Comparison of ENCODE assay signal across 19 cellular contexts in the genomic region with DNA sequence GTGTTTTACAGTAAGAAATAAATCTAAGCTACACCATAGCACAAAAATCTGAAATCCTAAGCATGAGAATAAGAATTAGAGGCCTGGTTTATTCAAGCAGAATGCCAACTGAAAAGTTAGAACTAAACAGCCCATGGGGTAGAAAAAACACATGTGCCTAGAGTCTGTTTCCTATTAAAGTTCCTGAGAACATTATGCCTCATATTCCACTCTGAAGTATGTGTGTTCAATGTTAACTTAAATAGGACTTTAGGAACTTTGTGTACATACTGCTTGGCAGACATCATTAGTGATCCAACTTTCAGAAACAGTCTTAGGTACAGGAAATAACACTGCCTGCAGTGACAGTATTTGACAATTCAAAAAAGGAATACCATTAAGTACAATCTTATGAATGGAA. TPM values are rescaled to one million over a fixed set of nuclear protein-coding genes. Genes with fewer than 3 reads are reported as not detected.
A peak's percentile ranks its signal among the peaks of the same experiment; 100 is the strongest.
DNase-seq lines count a peak whose midpoint lies in the region; ATAC-seq and TF ChIP-seq lines count a peak whose summit lies in the region.
"Had no signal": no experiment of that assay in that cellular context is flagged by ENCODE, and none has a peak within 500 bp of the region (broad histone marks: within the 10 kb centered on the region; RNA-seq: fewer than 3 reads in every experiment).

No MANE protein-coding gene starts in this region.

- H3K4me1 ChIP-seq in SK-N-SH (ENCODE audit: control insufficient read depth in 1 of 2, insufficient read depth in 2 of 2, low read depth in 1 of 2, low read length in 1 of 2) (no peaks in the 10 kb centered on the region; a peak in 1 of 4 replicates), transverse colon (no peaks in the 10 kb centered on the region)
- H3K4me1 ChIP-seq: HAP-1 had no signal

- H3K79me2 ChIP-seq in SK-N-SH (ENCODE audit: insufficient read depth): no peaks in the 10 kb centered on the region

- H3K4me2 ChIP-seq in SK-N-SH: peak overlapping the region; percentile 27; the same call in 1 of the 2 replicates

- no peaks in the 10 kb centered on the region for H3K9me3 ChIP-seq in SK-N-SH
- no peaks in the 10 kb centered on the region for H3K9me3 ChIP-seq in transverse colon
- H3K9me3 ChIP-seq: HAP-1, MG63, SJSA1 had no signal

- H3K4me3 ChIP-seq in AG04449 (ENCODE audit: low read depth, low read length) (no peak overlapping the region), SK-N-SH (ENCODE audit: low read depth in 2 of 2, low read length in 1 of 2) (no peak overlapping the region), transverse colon (no peak overlapping the region)
- H3K4me3 ChIP-seq: HAP-1, MG63, SJSA1 had no signal

- H2AFZ ChIP-seq in SK-N-SH (ENCODE audit: low read depth): no peak overlapping the region

- intact Hi-C loops in transverse colon (cut with DNase I; ENCODE audit: low total_unique reads): no loop called here

- H3K27me3 Mint-ChIP-seq in osteocyte (ENCODE audit: unreplicated experiment): no peaks in the 10 kb centered on the region

- peak overlapping the region; percentile 91 for H3K27ac Mint-ChIP-seq in osteocyte (ENCODE audit: unreplicated experiment)

- peaks cover 63% of the 10 kb centered on the region for H3K36me3 Mint-ChIP-seq in osteocyte (ENCODE audit: unreplicated experiment)

- no peaks in the 10 kb centered on the region for H3K9me2 ChIP-seq in SK-N-SH

- H4K20me1 ChIP-seq in SK-N-SH (ENCODE audit: insufficient read depth): no peaks in the 10 kb centered on the region

- POLR2A ChIA-PET in AG04449 (lab: Yijun Ruan, JAX) (no interaction called here), SK-N-SH (lab: Yijun Ruan, JAX) (no interaction called here)

- H3K27me3 ChIP-seq in SK-N-SH (ENCODE audit: insufficient read depth): no peaks in the 10 kb centered on the region
- H3K27me3 ChIP-seq in transverse colon: no peaks in the 10 kb centered on the region
- H3K27me3 ChIP-seq: MG63, SJSA1 had no signal

- no peak for TF ChIP-seq POLR2A in transverse colon (IDR thresholded peaks at IDR 0.05)

- ATAC-seq in GM19397 (IDR thresholded peaks at IDR 0.05; ENCODE audit: unreplicated experiment): no peak
- ATAC-seq: Right ventricle myocardium inferior had no signal

- no peak for TF ChIP-seq RAD21 in SK-N-SH (IDR thresholded peaks at IDR 0.05; ENCODE audit: low read length)

- in situ Hi-C loops in transverse colon (cut with MboI; ENCODE audit: low pct_ligation_motif_present in 1 of 4, low pct_unique_long_range_greater_than_20kb in 1 of 4, low sequenced_read_pairs in 3 of 4): no loop called here

- no peak overlapping the region for H3K9ac ChIP-seq in SK-N-SH

- peak; percentile 49 for DNase-seq in AG04449 (ENCODE audit: low read depth, low spot score)
- no peak for DNase-seq in SK-N-SH
- peak; percentile 62 for DNase-seq in dedifferentiated amniotic fluid mesenchymal stem cell (ENCODE audit: extremely low spot score)
- DNase-seq in osteocyte (ENCODE audit: extremely low spot score, unreplicated experiment): no peak
- no peak for DNase-seq in transverse colon
- DNase-seq in NCI-H1105 (lab: John Stamatoyannopoulos, UW): no peak
- no peak for DNase-seq in NCI-H524 (lab: John Stamatoyannopoulos, UW)
- DNase-seq: 8988T, Kasumi-1, MG63, NCI-H1417 treated with DMSO at 0.1 percent for 48 hours, NCI-H187, NCI-H446, NCI-H526 treated with DMSO at 0.1 percent for 48 hours had no signal

- H3K4me3 Mint-ChIP-seq in osteocyte (ENCODE audit: unreplicated experiment): peak overlapping the region; percentile 60

- H3K9me3 Mint-ChIP-seq in osteocyte (ENCODE audit: unreplicated experiment): no peaks in the 10 kb centered on the region

- H3K36me3 ChIP-seq in SK-N-SH (replicated peaks in 1 of 2; ENCODE audit: control insufficient read depth in 1 of 2, insufficient read depth in 2 of 2, low read length in 1 of 2) (peaks cover 81 to 89% of the 10 kb centered on the region in 2 experiments), transverse colon (peaks cover 0 to 46% (median 22%) of the 10 kb centered on the region in 4 donors)

- H3K27ac ChIP-seq in SK-N-SH (ENCODE audit: low read depth in 2 of 2, low read length in 1 of 2): peak overlapping the region; percentile 40 to 71; a peak in 3 of 4 replicates
- H3K27ac ChIP-seq in transverse colon: no peak overlapping the region
- H3K27ac ChIP-seq: C4-2B, SJSA1 had no signal

- H3F3A ChIP-seq in SK-N-SH (replicated peaks; ENCODE audit: insufficient read depth): peaks cover 18% of the 10 kb centered on the region

- H3K4me1 Mint-ChIP-seq in osteocyte (ENCODE audit: unreplicated experiment): peaks cover 41% of the 10 kb centered on the region

- CTCF ChIA-PET in AG04449 (lab: Yijun Ruan, JAX): interaction anchor here (2.5 kb wide), 1 partner anchor 23 kb away, joined by 9 read pairs; no protein-coding TSS in a partner anchor
- CTCF ChIA-PET in SK-N-SH (lab: Yijun Ruan, JAX): interaction anchor here (1.0 to 1.8 kb wide), 2 partner anchors 23 to 146 kb away, joined by 3 to 7 read pairs; no protein-coding TSS in a partner anchor

- TF ChIP-seq EP300 in SK-N-SH (IDR thresholded peaks at IDR 0.05; ENCODE audit: borderline replicate concordance in 1 of 2, low read depth in 1 of 2, low read length in 1 of 2): no peak
- TF ChIP-seq EP300 in transverse colon (IDR thresholded peaks at IDR 0.05; ENCODE audit: low read depth): no peak

- no peak for TF ChIP-seq CTCF in AG04449 (IDR thresholded peaks at IDR 0.05; ENCODE audit: insufficient read depth, low read length, missing control alignments)
- no peak for TF ChIP-seq CTCF in SK-N-SH (IDR thresholded peaks at IDR 0.05)
- TF ChIP-seq CTCF in osteocyte (IDR thresholded peaks at IDR 0.05): no peak
- TF ChIP-seq CTCF in transverse colon (IDR thresholded peaks at IDR 0.05): no peak

TF ChIP-seq in SK-N-SH, 30 proteins besides CTCF, POLR2A, EP300 and RAD21:
- TF ChIP-seq FOSL2 (IDR thresholded peaks at IDR 0.05; ENCODE audit: borderline replicate concordance, low read depth) (no peak), RXRA (IDR thresholded peaks at IDR 0.05; ENCODE audit: borderline replicate concordance, low read depth) (no peak), TCF12 (IDR thresholded peaks at IDR 0.05) (peak; percentile 56)

RNA-seq across cellular contexts. Expression of a gene that starts 18.2 kb away (rescaled TPM):
- 26.8 and 35.0 TPM in 2 replicates for polyA plus RNA-seq in SK-N-SH (2012; rRNA removed)
- polyA plus RNA-seq in SK-N-SH (2012; cell fraction: cytosol; rRNA removed): 13.3 and 18.4 TPM in 2 replicates
- 83.7 and 92.5 TPM in 2 replicates for polyA plus RNA-seq in SK-N-SH (2012; cell fraction: nucleus; rRNA removed)
- total RNA-seq in osteocyte: 25.9 and 26.2 TPM in 2 replicates
- 10 to 100 TPM in 2 of 4 donors, 1 to 10 TPM in 2; 2.6 to 11.3 (median 8.1) TPM for total RNA-seq in transverse colon

Comparison
In these comparisons a context has a peak if more than half of its experiments do, and no peak if none do; other contexts are left out.
1. DNase-seq: peak in AG04449 (single experiment) and dedifferentiated amniotic fluid mesenchymal stem cell (single experiment); none in SK-N-SH (single experiment), osteocyte (single experiment), transverse colon (single experiment), NCI-H1105 (single experiment) and NCI-H524 (0 of 2).
2. H3K27ac ChIP-seq: peak in SK-N-SH (2 of 2); none in transverse colon (0 of 4).